24 cellular contexts compared by ENCODE assay signal in the genomic region with DNA sequence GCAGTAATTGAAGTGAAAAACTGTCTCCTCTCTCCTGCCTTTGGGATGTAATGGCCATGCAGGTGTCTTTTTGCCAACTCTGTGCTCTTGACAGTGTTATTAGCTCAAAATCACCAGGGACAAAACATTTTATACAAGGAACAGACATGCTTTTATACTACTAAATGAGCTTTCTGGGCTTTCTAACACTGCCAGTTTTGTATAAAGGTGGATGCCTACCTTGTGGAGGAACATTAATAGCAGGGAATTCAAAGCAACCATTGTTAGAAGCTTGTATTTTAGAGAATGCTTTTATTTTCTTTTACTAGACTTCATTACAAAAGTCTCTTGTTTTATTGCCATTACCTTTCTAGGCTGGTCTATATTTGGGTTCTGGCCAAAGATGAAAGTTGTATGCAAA.
"Had no signal": no experiment of that assay in that cellular context is flagged by ENCODE, and none has a peak within 500 bp of the region (broad histone marks: within the 10 kb centered on the region; RNA-seq: fewer than 3 reads in every experiment).

No MANE protein-coding gene starts in this region.

- H3K9me3 Mint-ChIP-seq: naive thymus-derived CD8-positive, alpha-beta T cell; nephron progenitor cell; stimulated activated naive CD8-positive, alpha-beta T cell treated with anti-CD3 and anti-CD28 coated beads, Interleukin-15, amount 100 ng/mL, for 72 hours had no signal

- DNase-seq: dorsolateral prefrontal cortex; effector CD4-positive, alpha-beta T cell; hypothalamus; left ventricle myocardium superior; lower lobe of right lung; naive thymus-derived CD8-positive, alpha-beta T cell; nephron progenitor cell; nucleus accumbens; stimulated activated CD4-positive, alpha-beta T cell treated with anti-CD3 and anti-CD28 coated beads, Interleukin-12 subunit alpha, Interleukin-12 subunit beta, amount 100 ng/mL, for 4 hours; stimulated activated CD4-positive, alpha-beta T cell treated with anti-CD3 and anti-CD28 coated beads, Interleukin-1b, Interleukin-23, amount 100 ng/mL, for 48 hours; stimulated activated CD4-positive, alpha-beta T cell treated with anti-CD3 and anti-CD28 coated beads, Interleukin-4, amount 100 ng/mL, for 1 hour; stimulated activated CD8-positive, alpha-beta memory T cell treated with anti-CD3 and anti-CD28 coated beads, Interleukin-4, amount 100 ng/mL, for 48 hours; stimulated activated naive CD4-positive, alpha-beta T cell; stimulated activated naive CD8-positive, alpha-beta T cell treated with anti-CD3 and anti-CD28 coated beads, Interleukin-15, amount 100 ng/mL, for 72 hours; transverse colon; upper lobe of right lung; uterus had no signal

- H3K4me1 Mint-ChIP-seq: stimulated activated naive CD8-positive, alpha-beta T cell treated with anti-CD3 and anti-CD28 coated beads, Interleukin-15, amount 100 ng/mL, for 72 hours had no signal

- H3K27ac Mint-ChIP-seq: naive thymus-derived CD8-positive, alpha-beta T cell; nephron progenitor cell; stimulated activated naive CD8-positive, alpha-beta T cell treated with anti-CD3 and anti-CD28 coated beads, Interleukin-15, amount 100 ng/mL, for 72 hours had no signal

- H3K4me3 ChIP-seq: dorsolateral prefrontal cortex, lower lobe of right lung, prostate gland, right atrium auricular region, smooth muscle cell, suprapubic skin, transverse colon, upper lobe of right lung, uterus had no signal

- ATAC-seq: left ventricle myocardium superior; lower lobe of right lung; naive thymus-derived CD8-positive, alpha-beta T cell; sciatic nerve; stimulated activated naive CD8-positive, alpha-beta T cell treated with anti-CD3 and anti-CD28 coated beads, Interleukin-15, amount 100 ng/mL, for 72 hours; upper lobe of right lung had no signal

- H3K4me3 Mint-ChIP-seq: naive thymus-derived CD8-positive, alpha-beta T cell; nephron progenitor cell; stimulated activated naive CD8-positive, alpha-beta T cell treated with anti-CD3 and anti-CD28 coated beads, Interleukin-15, amount 100 ng/mL, for 72 hours had no signal

- H3K9me3 ChIP-seq: lower lobe of right lung, prostate gland, right atrium auricular region, suprapubic skin, transverse colon, upper lobe of right lung, uterus had no signal

- FAIRE-seq: frontal cortex, keratinocyte had no signal

- H3K36me3 ChIP-seq: lower lobe of right lung, prostate gland, right atrium auricular region, suprapubic skin, transverse colon, upper lobe of right lung, uterus had no signal

- H3K27me3 ChIP-seq: dorsolateral prefrontal cortex, right atrium auricular region, suprapubic skin, transverse colon, upper lobe of right lung, uterus had no signal

- H3K27me3 Mint-ChIP-seq: stimulated activated naive CD8-positive, alpha-beta T cell treated with anti-CD3 and anti-CD28 coated beads, Interleukin-15, amount 100 ng/mL, for 72 hours had no signal

- H3K27ac ChIP-seq: dorsolateral prefrontal cortex, lower lobe of right lung, prostate gland, right atrium auricular region, suprapubic skin, transverse colon, upper lobe of right lung, uterus had no signal

- H3K36me3 Mint-ChIP-seq: naive thymus-derived CD8-positive, alpha-beta T cell had no signal

- H3K4me1 ChIP-seq: lower lobe of right lung, prostate gland, right atrium auricular region, suprapubic skin, upper lobe of right lung, uterus had no signal
